8 cellular contexts compared by ENCODE assay signal in genomic region chr3:49164983-49165720, GRCh38. TPM values are rescaled to one million over a fixed set of nuclear protein-coding genes. Genes with fewer than 3 reads are reported as not detected.
A peak's percentile ranks its signal among the peaks of the same experiment; 100 is the strongest.
DNase-seq lines count a peak whose midpoint lies in the region; ATAC-seq and TF ChIP-seq lines count a peak whose summit lies in the region.

No MANE protein-coding gene starts in this region.

- H3K4me3 Mint-ChIP-seq in progenitor cell of endocrine pancreas (ENCODE audit: low read depth) = peak overlapping the region; percentile 93

- peak; percentile 5 for ATAC-seq in esophagus mucosa
- no peak for ATAC-seq in GM21825 (IDR thresholded peaks at IDR 0.05; ENCODE audit: unreplicated experiment)
- ATAC-seq in HG03439 (IDR thresholded peaks at IDR 0.05; ENCODE audit: unreplicated experiment) = no peak
- ATAC-seq in HG03175 (IDR thresholded peaks at IDR 0.05; ENCODE audit: unreplicated experiment) = no peak

- CTCF ChIA-PET in RWPE1 (lab: Yijun Ruan, JAX) = interaction anchor here (0.5 to 0.6 kb wide), 2 partner anchors 95 to 188 kb away, joined by 3 read pairs; no protein-coding TSS in a partner anchor

- POLR2A ChIA-PET in RWPE1 (lab: Yijun Ruan, JAX; ENCODE audit: low non-redundant PET) = no interaction called here

- no peak for TF ChIP-seq CTCF in RWPE1 (conservative IDR thresholded peaks at IDR 0.05; ENCODE audit: low read depth)
- TF ChIP-seq CTCF in progenitor cell of endocrine pancreas (IDR thresholded peaks at IDR 0.05; ENCODE audit: unreplicated experiment) = no peak
- TF ChIP-seq CTCF in GM10266 (IDR thresholded peaks at IDR 0.05; ENCODE audit: control insufficient read depth, insufficient read depth, low read depth, missing control alignments) = no peak

- DNase-seq in ELF-1 (ENCODE audit: low read depth, low spot score) = peak; percentile 36
- DNase-seq in RWPE1 (ENCODE audit: low spot score) = no peak
- DNase-seq in progenitor cell of endocrine pancreas (ENCODE audit: low spot score, unreplicated experiment) = no peak
- DNase-seq in GM10266 (ENCODE audit: extremely low spot score) = no peak

- H3K4me1 Mint-ChIP-seq in progenitor cell of endocrine pancreas (ENCODE audit: low read depth) = peaks cover 10% of the 10 kb centered on the region

- H3K27ac ChIP-seq in RWPE1 = peak overlapping the region; percentile 81

- peaks cover 5% of the 10 kb centered on the region for H3K27me3 Mint-ChIP-seq in progenitor cell of endocrine pancreas

- H3K36me3 Mint-ChIP-seq in progenitor cell of endocrine pancreas (ENCODE audit: insufficient read depth) = peaks cover 1% of the 10 kb centered on the region

- H3K27ac Mint-ChIP-seq in progenitor cell of endocrine pancreas = peak overlapping the region; percentile 93

- H3K9me3 Mint-ChIP-seq in progenitor cell of endocrine pancreas (ENCODE audit: low read depth) = no peaks in the 10 kb centered on the region

RNA-seq across cellular contexts. Expression of gene CCDC71, which starts 1.0 kb away (rescaled TPM):
- total RNA-seq in esophagus mucosa (15.7 TPM), progenitor cell of endocrine pancreas (28.6 and 29.8 TPM in 2 replicates)

RNA-seq across cellular contexts. Expression of gene KLHDC8B, which starts 6.2 kb away (rescaled TPM):
- total RNA-seq in esophagus mucosa (39.6 TPM), progenitor cell of endocrine pancreas (38.7 and 41.4 TPM in 2 replicates)

RNA-seq across cellular contexts. Expression of gene LAMB2, which starts 32.3 kb away (rescaled TPM):
- total RNA-seq in esophagus mucosa (69.7 TPM), progenitor cell of endocrine pancreas (273 and 278 TPM in 2 replicates)

RNA-seq across cellular contexts. Expression of gene USP19, which starts 44.5 kb away (rescaled TPM):
- total RNA-seq in esophagus mucosa (36.2 TPM), progenitor cell of endocrine pancreas (76.2 and 81.1 TPM in 2 replicates)
